Comparison of ENCODE assay signal across 34 cellular contexts in the genomic region with DNA sequence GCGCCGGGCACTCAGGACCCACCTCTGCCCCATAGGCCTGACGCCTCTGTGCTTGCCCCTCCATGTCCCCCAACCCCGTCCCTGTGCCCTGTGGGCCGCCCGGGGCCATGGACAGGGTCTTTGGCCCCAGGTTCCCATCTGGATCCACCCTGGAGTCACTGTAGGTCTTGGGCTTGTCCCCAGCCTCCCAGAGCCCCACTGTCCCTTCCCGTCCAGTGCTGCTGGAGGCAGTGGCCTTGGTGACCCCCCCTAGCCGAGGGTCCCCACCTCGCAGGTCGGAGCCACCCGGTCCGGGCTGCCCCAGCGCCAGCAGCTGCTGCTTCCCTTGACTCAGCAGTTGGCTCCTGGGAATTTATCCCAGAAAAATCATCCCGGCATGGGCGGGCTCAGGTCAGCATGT.
"Had no signal": no experiment of that assay in that cellular context is flagged by ENCODE, and none has a peak within 500 bp of the region (broad histone marks: within the 10 kb centered on the region; RNA-seq: fewer than 3 reads in every experiment).

No MANE protein-coding gene starts in this region.

- H3K4me3 Mint-ChIP-seq: activated B cell treated with CpG ODN at 0.5 μM for 24 hours; activated CD8-positive, alpha-beta T cell treated with anti-CD3 and anti-CD28 coated beads for 36 hours; activated naive CD8-positive, alpha-beta T cell; activated T-cell treated with anti-CD3 and anti-CD28 coated beads, Interleukin-2, amount 50 U/mL, for 4 hours; activated T-helper 17 cell treated with anti-CD3 and anti-CD28 coated beads, Interleukin-2, amount 50 U/mL, for 72 hours; brain; T-helper 17 cell; T-helper 2 cell treated with Interferon-gamma antibody and Interleukin-4, amounts not matched to agents 5 μg/mL and 100 μg/mL, for 36 hours had no signal

- H3K27ac Mint-ChIP-seq: activated B cell treated with CpG ODN at 0.5 μM for 24 hours; activated CD8-positive, alpha-beta T cell treated with anti-CD3 and anti-CD28 coated beads for 36 hours; activated naive CD8-positive, alpha-beta T cell; activated T-helper 17 cell treated with anti-CD3 and anti-CD28 coated beads, Interleukin-2, amount 50 U/mL, for 72 hours; brain; T-helper 2 cell treated with Interferon-gamma antibody and Interleukin-4, amounts not matched to agents 5 μg/mL and 100 μg/mL, for 36 hours had no signal

- H3K36me3 ChIP-seq: breast epithelium, cardiac muscle cell, colonic mucosa, esophagus squamous epithelium, WERI-Rb-1 had no signal

- H3K27me3 Mint-ChIP-seq: activated B cell treated with CpG ODN at 0.5 μM for 24 hours; activated CD8-positive, alpha-beta T cell treated with anti-CD3 and anti-CD28 coated beads for 36 hours; activated naive CD8-positive, alpha-beta T cell; activated T-helper 17 cell treated with anti-CD3 and anti-CD28 coated beads, Interleukin-2, amount 50 U/mL, for 72 hours; T-helper 17 cell had no signal

- H3K9me3 ChIP-seq: breast epithelium, colonic mucosa, esophagus squamous epithelium had no signal

- H3K4me3 ChIP-seq: breast epithelium, cardiac muscle cell, colonic mucosa, esophagus squamous epithelium had no signal

- H3K9me3 Mint-ChIP-seq: activated B cell treated with CpG ODN at 0.5 μM for 24 hours; activated CD8-positive, alpha-beta T cell treated with anti-CD3 and anti-CD28 coated beads for 36 hours; activated T-cell treated with anti-CD3 and anti-CD28 coated beads, Interleukin-2, amount 50 U/mL, for 4 hours; activated T-helper 17 cell treated with anti-CD3 and anti-CD28 coated beads, Interleukin-2, amount 50 U/mL, for 72 hours; T-helper 2 cell treated with Interferon-gamma antibody and Interleukin-4, amounts not matched to agents 5 μg/mL and 100 μg/mL, for 36 hours had no signal

- H3K27ac ChIP-seq: breast epithelium, cardiac muscle cell, colonic mucosa, epithelial cell of prostate, esophagus squamous epithelium, WERI-Rb-1 had no signal

- H3K4me1 ChIP-seq: colonic mucosa had no signal

- H3K4me1 Mint-ChIP-seq: activated T-helper 17 cell treated with anti-CD3 and anti-CD28 coated beads, Interleukin-2, amount 50 U/mL, for 72 hours had no signal

- FAIRE-seq: endometrium, endothelial cell of umbilical vein, frontal cortex had no signal

- H3K36me3 Mint-ChIP-seq: activated naive CD8-positive, alpha-beta T cell; brain had no signal

- H3K27me3 ChIP-seq: breast epithelium, cardiac muscle cell, colonic mucosa, esophagus squamous epithelium had no signal

- ATAC-seq: activated CD4-positive, CD25-positive, alpha-beta regulatory T cell treated with anti-CD3 and anti-CD28 coated beads, Interleukin-2, amount 50 U/mL, for 24 hours; activated CD8-positive, alpha-beta T cell treated with anti-CD3 and anti-CD28 coated beads for 36 hours; activated T-cell treated with anti-CD3 and anti-CD28 coated beads, Interleukin-2, amount 50 U/mL, for 4 hours; activated T-helper 17 cell treated with anti-CD3 and anti-CD28 coated beads, Interleukin-2, amount 50 U/mL, for 72 hours; T-helper 17 cell had no signal

- DNase-seq: activated B cell treated with CpG ODN at 0.5 μM for 24 hours; activated CD4-positive, alpha-beta T cell treated with anti-CD3 and anti-CD28 coated beads for 48 hours; activated CD4-positive, alpha-beta T cell treated with anti-CD3 and anti-CD28 coated beads, Interleukin-2, amount 50 U/mL, for 1 hour; activated CD4-positive, alpha-beta T cell treated with anti-CD3 and anti-CD28 coated beads, Interleukin-2, amount 50 U/mL, for 48 hours; activated CD8-positive, alpha-beta memory T cell treated with anti-CD3 and anti-CD28 coated beads for 24 hours; activated CD8-positive, alpha-beta T cell treated with anti-CD3 and anti-CD28 coated beads for 36 hours; activated effector memory CD4-positive, alpha-beta T cell treated with Interleukin-2 at 50 U/mL for 16 hours; activated gamma-delta T cell treated with Interleukin-2 at 50 U/mL for 16 hours; activated naive CD4-positive, alpha-beta T cell treated with anti-CD3 and anti-CD28 coated beads, Interleukin-2, amount 50 U/mL, for 16 hours; activated naive CD4-positive, alpha-beta T cell treated with Interleukin-2 at 50 U/mL for 16 hours; activated T-cell treated with anti-CD3 and anti-CD28 coated beads, Interleukin-2, amount 50 U/mL, for 4 hours; amygdala; aorta; central memory CD4-positive, alpha-beta T cell; cerebellar nuclear complex; colonic mucosa; effector CD8-positive, alpha-beta T cell; esophagus squamous epithelium; head of caudate nucleus; T-helper 1 cell; T-helper 17 cell; T1000; WERI-Rb-1 had no signal
